ENCODE assay signal across 8 cellular contexts in genomic region chr2:119641562-119642258, GRCh38. TPM values are rescaled to one million over a fixed set of nuclear protein-coding genes. Genes with fewer than 3 reads are reported as not detected.
DNase-seq lines count a peak whose midpoint lies in the region; ATAC-seq and TF ChIP-seq lines count a peak whose summit lies in the region.

No MANE protein-coding gene starts in this region.

- H3K36me3 ChIP-seq in Caco-2 (ENCODE audit: control insufficient read depth, insufficient read depth, low read length) (no peaks in the 10 kb centered on the region), mucosa of descending colon (ENCODE audit: low read depth) (no peaks in the 10 kb centered on the region)

- H3K4me1 ChIP-seq in Caco-2 (no peaks in the 10 kb centered on the region), mucosa of descending colon (ENCODE audit: low read depth) (no peaks in the 10 kb centered on the region)

- POLR2A ChIA-PET in Caco-2 (lab: Charles Lee), result no interaction called here

- DNase-seq in Caco-2, result peak; percentile 73 to 79
- peak; percentile 64 for DNase-seq in HK-2 (ENCODE audit: unreplicated experiment)
- DNase-seq in NOMO-1 treated with DMSO at 0.1 percent for 48 hours (lab: John Stamatoyannopoulos, UW; ENCODE audit: unreplicated experiment), result peak; percentile 75
- DNase-seq in activated CD8-positive, alpha-beta memory T cell treated with anti-CD3 and anti-CD28 coated beads, Interleukin-2, amount 50 U/mL, for 24 hours (ENCODE audit: extremely low read depth), result peak; percentile 44
- peak; percentile 78 for DNase-seq in endothelial cell (ENCODE audit: low spot score)
- DNase-seq in mucosa of descending colon, result peak; percentile 66 to 79 (median 78)
- peak; percentile 41 to 58 for DNase-seq in stimulated activated CD8-positive, alpha-beta memory T cell treated with anti-CD3 and anti-CD28 coated beads, Interleukin-4, amount 100 ng/mL, for 4 hours (ENCODE audit: low read depth in 2 of 2, low spot score in 1 of 2)

- H3K36me3 Mint-ChIP-seq in Caco-2 (ENCODE audit: insufficient read depth, unreplicated experiment), result no peaks in the 10 kb centered on the region
- H3K36me3 Mint-ChIP-seq in endothelial cell (ENCODE audit: low read depth, unreplicated experiment), result no peaks in the 10 kb centered on the region

- H3K4me3 ChIP-seq in Caco-2 (ENCODE audit: low read depth, low read length) (no peak overlapping the region), mucosa of descending colon (no peak overlapping the region)

- H3K9me3 ChIP-seq in Caco-2, result no peaks in the 10 kb centered on the region
- no peaks in the 10 kb centered on the region for H3K9me3 ChIP-seq in mucosa of descending colon

- H3K27ac Mint-ChIP-seq in Caco-2 (ENCODE audit: unreplicated experiment), result no peak overlapping the region
- H3K27ac Mint-ChIP-seq in endothelial cell (ENCODE audit: unreplicated experiment), result no peak overlapping the region

- no TSS peak for BruUV-seq in Caco-2 (replicated peaks; lab: Mats Ljungman, UMichigan)

- TF ChIP-seq CTCF in Caco-2 (IDR thresholded peaks at IDR 0.05; ENCODE audit: insufficient read depth in 1 of 2, low read depth in 1 of 2, low read length in 1 of 2, severe bottlenecking in 1 of 2, unreplicated experiment in 1 of 2), result peak; percentile 91 to 98
- TF ChIP-seq CTCF in endothelial cell (IDR thresholded peaks at IDR 0.05; ENCODE audit: unreplicated experiment), result peak; percentile 87
- peak; percentile 87 for TF ChIP-seq CTCF in mucosa of descending colon (IDR thresholded peaks at IDR 0.05)

- H3K27me3 Mint-ChIP-seq in Caco-2 (ENCODE audit: insufficient read depth, unreplicated experiment) (peaks cover 27% of the 10 kb centered on the region), endothelial cell (ENCODE audit: unreplicated experiment) (peaks cover 3% of the 10 kb centered on the region)

- H3K4me1 Mint-ChIP-seq in Caco-2 (ENCODE audit: low read depth, unreplicated experiment), result peaks cover 5% of the 10 kb centered on the region
- H3K4me1 Mint-ChIP-seq in endothelial cell (ENCODE audit: unreplicated experiment), result peaks cover 12% of the 10 kb centered on the region

- H3K4me3 Mint-ChIP-seq in Caco-2 (ENCODE audit: unreplicated experiment), result no peak overlapping the region
- no peak overlapping the region for H3K4me3 Mint-ChIP-seq in endothelial cell (ENCODE audit: unreplicated experiment)

- intact Hi-C loops in Caco-2 (cut with micrococcal nuclease; ENCODE audit: unreplicated experiment) (loop anchor here (1.0 to 5.0 kb wide), 4 partner anchors 19 to 534 kb away; partner anchors contain the start of gene TMEM177), mucosa of descending colon (cut with DNase I, micrococcal nuclease) (no loop called here)

- ATAC-seq in GM19468 (IDR thresholded peaks at IDR 0.05; ENCODE audit: extremely low read depth, unreplicated experiment), result peak; percentile 69
- ATAC-seq in mucosa of descending colon, result peak; percentile 92

- no peaks in the 10 kb centered on the region for H3K9me3 Mint-ChIP-seq in Caco-2 (ENCODE audit: unreplicated experiment)
- no peaks in the 10 kb centered on the region for H3K9me3 Mint-ChIP-seq in endothelial cell (ENCODE audit: unreplicated experiment)

- H3K27me3 ChIP-seq in Caco-2 (replicated peaks; ENCODE audit: control insufficient read depth, insufficient read depth, low read length), result no peaks in the 10 kb centered on the region

- CTCF ChIA-PET in Caco-2 (lab: Charles Lee), result interaction anchor here (0.6 to 1.4 kb wide), 2 partner anchors 19 to 53 kb away, joined by 3 read pairs; no protein-coding TSS in a partner anchor

RNA-seq across cellular contexts. Expression of gene TMEM177, which starts 37.3 kb away (rescaled TPM):
- total RNA-seq in Caco-2 (2022), result 35.7 and 36.7 TPM in 2 replicates
- 20.9 TPM for total RNA-seq in endothelial cell (ENCODE audit: unreplicated experiment)
- 10 to 100 TPM; 16.2 to 25.2 (median 18.4) TPM for total RNA-seq in mucosa of descending colon
